Comparison of ENCODE assay signal across 1 cellular context in the genomic region with DNA sequence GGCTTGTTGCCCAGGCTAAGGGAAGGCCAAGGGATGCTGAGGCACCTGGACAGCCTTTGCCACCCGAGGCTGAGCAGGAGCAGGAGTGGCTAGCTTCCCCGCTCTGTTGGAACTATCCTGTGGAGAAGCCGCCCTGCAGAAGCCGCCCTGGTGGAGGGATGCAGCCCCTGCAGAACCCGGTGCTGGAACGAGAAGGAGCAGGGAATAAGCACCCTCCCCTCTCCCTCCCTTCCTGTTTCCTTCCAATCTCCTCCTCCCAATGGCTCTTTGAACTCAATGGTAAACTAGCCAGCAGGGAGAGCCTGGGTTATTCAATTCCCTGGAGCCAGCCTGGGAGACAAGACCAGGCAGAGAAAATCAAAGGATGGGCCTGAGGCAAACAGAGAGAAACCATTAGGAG.
TF ChIP-seq lines count a peak whose summit lies in the region.

No MANE protein-coding gene starts in this region.

TF ChIP-seq in HepG2, 621 proteins besides CTCF, POLR2A, EP300 and RAD21:
- TF ChIP-seq, protein P1, sequence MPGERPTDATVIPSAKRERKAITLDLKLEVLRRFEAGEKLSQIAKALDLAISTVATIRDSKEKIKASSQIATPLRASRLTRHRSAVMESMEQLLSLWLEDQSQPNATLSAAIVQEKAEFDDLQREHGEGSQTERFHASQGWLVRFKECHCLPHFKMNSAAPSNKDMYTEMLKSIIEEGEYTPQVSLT (CRISPR knock-in tag; IDR thresholded peaks at IDR 0.05; ENCODE audit: borderline replicate concordance, low read depth) = no peak
- TF ChIP-seq ZNF761 (CRISPR knock-in tag; conservative IDR thresholded peaks at IDR 0.05) = no peak
- TF ChIP-seq, protein P2, sequence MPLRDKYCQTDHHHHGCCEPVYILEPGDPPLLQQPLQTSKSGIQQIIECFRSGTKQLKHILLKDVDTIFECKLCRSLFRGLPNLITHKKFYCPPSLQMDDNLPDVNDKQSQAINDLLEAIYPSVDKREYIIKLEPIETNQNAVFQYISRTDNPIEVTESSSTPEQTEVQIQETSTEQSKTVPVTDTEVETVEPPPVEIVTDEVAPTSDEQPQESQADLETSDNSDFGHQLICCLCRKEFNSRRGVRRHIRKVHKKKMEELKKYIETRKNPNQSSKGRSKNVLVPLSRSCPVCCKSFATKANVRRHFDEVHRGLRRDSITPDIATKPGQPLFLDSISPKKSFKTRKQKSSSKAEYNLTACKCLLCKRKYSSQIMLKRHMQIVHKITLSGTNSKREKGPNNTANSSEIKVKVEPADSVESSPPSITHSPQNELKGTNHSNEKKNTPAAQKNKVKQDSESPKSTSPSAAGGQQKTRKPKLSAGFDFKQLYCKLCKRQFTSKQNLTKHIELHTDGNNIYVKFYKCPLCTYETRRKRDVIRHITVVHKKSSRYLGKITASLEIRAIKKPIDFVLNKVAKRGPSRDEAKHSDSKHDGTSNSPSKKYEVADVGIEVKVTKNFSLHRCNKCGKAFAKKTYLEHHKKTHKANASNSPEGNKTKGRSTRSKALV (CRISPR knock-in tag; IDR thresholded peaks at IDR 0.05) = no peak
- TF ChIP-seq, protein P3, sequence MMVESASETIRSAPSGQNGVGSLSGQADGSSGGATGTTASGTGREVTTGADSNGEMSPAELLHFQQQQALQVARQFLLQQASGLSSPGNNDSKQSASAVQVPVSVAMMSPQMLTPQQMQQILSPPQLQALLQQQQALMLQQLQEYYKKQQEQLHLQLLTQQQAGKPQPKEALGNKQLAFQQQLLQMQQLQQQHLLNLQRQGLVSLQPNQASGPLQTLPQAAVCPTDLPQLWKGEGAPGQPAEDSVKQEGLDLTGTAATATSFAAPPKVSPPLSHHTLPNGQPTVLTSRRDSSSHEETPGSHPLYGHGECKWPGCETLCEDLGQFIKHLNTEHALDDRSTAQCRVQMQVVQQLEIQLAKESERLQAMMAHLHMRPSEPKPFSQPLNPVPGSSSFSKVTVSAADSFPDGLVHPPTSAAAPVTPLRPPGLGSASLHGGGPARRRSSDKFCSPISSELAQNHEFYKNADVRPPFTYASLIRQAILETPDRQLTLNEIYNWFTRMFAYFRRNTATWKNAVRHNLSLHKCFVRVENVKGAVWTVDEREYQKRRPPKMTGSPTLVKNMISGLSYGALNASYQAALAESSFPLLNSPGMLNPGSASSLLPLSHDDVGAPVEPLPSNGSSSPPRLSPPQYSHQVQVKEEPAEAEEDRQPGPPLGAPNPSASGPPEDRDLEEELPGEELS (CRISPR knock-in tag; IDR thresholded peaks at IDR 0.05) = 0 out of 2 replicates have a peak, but pooled peaks have one; percentile 13
- no peak for TF ChIP-seq GFI1 (CRISPR knock-in tag; IDR thresholded peaks at IDR 0.05; ENCODE audit: borderline replicate concordance)
- TF ChIP-seq ETV5 (CRISPR knock-in tag; IDR thresholded peaks at IDR 0.05; ENCODE audit: borderline replicate concordance) = peak; percentile 22; the same call in 1 of the 2 replicates
- TF ChIP-seq THYN1 (CRISPR knock-in tag; IDR thresholded peaks at IDR 0.05; ENCODE audit: borderline replicate concordance, low read depth) = no peak
- TF ChIP-seq ZNF20 (CRISPR knock-in tag; IDR thresholded peaks at IDR 0.05) = no peak
- no peak for TF ChIP-seq KLF6 (CRISPR knock-in tag; IDR thresholded peaks at IDR 0.05)
- TF ChIP-seq GABPA (IDR thresholded peaks at IDR 0.05; ENCODE audit: low read depth, low read length) = no peak
- peak; percentile 41; the same call in 1 of the 2 replicates for TF ChIP-seq GABPA (CRISPR knock-in tag; IDR thresholded peaks at IDR 0.05; ENCODE audit: low read depth)
- TF ChIP-seq, protein P4, sequence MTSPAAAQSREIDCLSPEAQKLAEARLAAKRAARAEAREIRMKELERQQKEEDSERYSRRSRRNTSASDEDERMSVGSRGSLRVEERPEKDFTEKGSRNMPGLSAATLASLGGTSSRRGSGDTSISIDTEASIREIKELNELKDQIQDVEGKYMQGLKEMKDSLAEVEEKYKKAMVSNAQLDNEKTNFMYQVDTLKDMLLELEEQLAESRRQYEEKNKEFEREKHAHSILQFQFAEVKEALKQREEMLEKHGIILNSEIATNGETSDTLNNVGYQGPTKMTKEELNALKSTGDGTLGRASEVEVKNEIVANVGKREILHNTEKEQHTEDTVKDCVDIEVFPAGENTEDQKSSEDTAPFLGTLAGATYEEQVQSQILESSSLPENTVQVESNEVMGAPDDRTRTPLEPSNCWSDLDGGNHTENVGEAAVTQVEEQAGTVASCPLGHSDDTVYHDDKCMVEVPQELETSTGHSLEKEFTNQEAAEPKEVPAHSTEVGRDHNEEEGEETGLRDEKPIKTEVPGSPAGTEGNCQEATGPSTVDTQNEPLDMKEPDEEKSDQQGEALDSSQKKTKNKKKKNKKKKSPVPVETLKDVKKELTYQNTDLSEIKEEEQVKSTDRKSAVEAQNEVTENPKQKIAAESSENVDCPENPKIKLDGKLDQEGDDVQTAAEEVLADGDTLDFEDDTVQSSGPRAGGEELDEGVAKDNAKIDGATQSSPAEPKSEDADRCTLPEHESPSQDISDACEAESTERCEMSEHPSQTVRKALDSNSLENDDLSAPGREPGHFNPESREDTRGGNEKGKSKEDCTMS (CRISPR knock-in tag; conservative IDR thresholded peaks at IDR 0.05) = no peak
- TF ChIP-seq MAZ (IDR thresholded peaks at IDR 0.05; ENCODE audit: borderline replicate concordance, low read depth, low read length) = 0 out of 2 replicates have a peak, but pooled peaks have one; percentile 27
- no peak for TF ChIP-seq MAZ (CRISPR knock-in tag; IDR thresholded peaks at IDR 0.05; ENCODE audit: low read depth)
- no peak for TF ChIP-seq ARID2 (CRISPR knock-in tag; IDR thresholded peaks at IDR 0.05; ENCODE audit: borderline replicate concordance)
- no peak for TF ChIP-seq ZFP36 (IDR thresholded peaks at IDR 0.05; ENCODE audit: borderline replicate concordance, low read depth, low read length, partially characterized antibody)
- no peak for TF ChIP-seq CAMTA2 (CRISPR knock-in tag; IDR thresholded peaks at IDR 0.05; ENCODE audit: borderline replicate concordance)
- TF ChIP-seq, protein P5, sequence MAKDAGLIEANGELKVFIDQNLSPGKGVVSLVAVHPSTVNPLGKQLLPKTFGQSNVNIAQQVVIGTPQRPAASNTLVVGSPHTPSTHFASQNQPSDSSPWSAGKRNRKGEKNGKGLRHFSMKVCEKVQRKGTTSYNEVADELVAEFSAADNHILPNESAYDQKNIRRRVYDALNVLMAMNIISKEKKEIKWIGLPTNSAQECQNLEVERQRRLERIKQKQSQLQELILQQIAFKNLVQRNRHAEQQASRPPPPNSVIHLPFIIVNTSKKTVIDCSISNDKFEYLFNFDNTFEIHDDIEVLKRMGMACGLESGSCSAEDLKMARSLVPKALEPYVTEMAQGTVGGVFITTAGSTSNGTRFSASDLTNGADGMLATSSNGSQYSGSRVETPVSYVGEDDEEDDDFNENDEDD (CRISPR knock-in tag; IDR thresholded peaks at IDR 0.05; ENCODE audit: borderline replicate concordance) = 0 out of 2 replicates have a peak, but pooled peaks have one; percentile 17
- TF ChIP-seq ZNF484 (CRISPR knock-in tag; IDR thresholded peaks at IDR 0.05; ENCODE audit: borderline replicate concordance, low read depth) = no peak
- no peak for TF ChIP-seq ZNF343 (CRISPR knock-in tag; IDR thresholded peaks at IDR 0.05)
- TF ChIP-seq NONO (IDR thresholded peaks at IDR 0.05) = no peak
- no peak for TF ChIP-seq NONO (CRISPR knock-in tag; conservative IDR thresholded peaks at IDR 0.05)
- TF ChIP-seq STAG1 (CRISPR knock-in tag; IDR thresholded peaks at IDR 0.05) = peak; percentile 16; the same call in 1 of the 2 replicates
- TF ChIP-seq ZNF75D (CRISPR knock-in tag; IDR thresholded peaks at IDR 0.05; ENCODE audit: borderline replicate concordance) = no peak
- no peak for TF ChIP-seq ZNF563 (CRISPR knock-in tag; IDR thresholded peaks at IDR 0.05)
- no peak for TF ChIP-seq PPARG (CRISPR knock-in tag; conservative IDR thresholded peaks at IDR 0.05)
- TF ChIP-seq ZNF367 (CRISPR knock-in tag; IDR thresholded peaks at IDR 0.05; ENCODE audit: borderline replicate concordance) = no peak
- TF ChIP-seq, protein P6, sequence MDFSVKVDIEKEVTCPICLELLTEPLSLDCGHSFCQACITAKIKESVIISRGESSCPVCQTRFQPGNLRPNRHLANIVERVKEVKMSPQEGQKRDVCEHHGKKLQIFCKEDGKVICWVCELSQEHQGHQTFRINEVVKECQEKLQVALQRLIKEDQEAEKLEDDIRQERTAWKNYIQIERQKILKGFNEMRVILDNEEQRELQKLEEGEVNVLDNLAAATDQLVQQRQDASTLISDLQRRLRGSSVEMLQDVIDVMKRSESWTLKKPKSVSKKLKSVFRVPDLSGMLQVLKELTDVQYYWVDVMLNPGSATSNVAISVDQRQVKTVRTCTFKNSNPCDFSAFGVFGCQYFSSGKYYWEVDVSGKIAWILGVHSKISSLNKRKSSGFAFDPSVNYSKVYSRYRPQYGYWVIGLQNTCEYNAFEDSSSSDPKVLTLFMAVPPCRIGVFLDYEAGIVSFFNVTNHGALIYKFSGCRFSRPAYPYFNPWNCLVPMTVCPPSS (IDR thresholded peaks at IDR 0.05) = no peak
- TF ChIP-seq RELA (CRISPR knock-in tag; IDR thresholded peaks at IDR 0.05) = no peak
- no peak for TF ChIP-seq ADNP (CRISPR knock-in tag; IDR thresholded peaks at IDR 0.05)
- no peak for TF ChIP-seq ZNF879 (CRISPR knock-in tag; IDR thresholded peaks at IDR 0.05)
- TF ChIP-seq ZMYM4 (CRISPR knock-in tag; IDR thresholded peaks at IDR 0.05) = 0 out of 2 replicates have a peak, but pooled peaks have one; percentile 15
- TF ChIP-seq RFX1 (IDR thresholded peaks at IDR 0.05) = no peak
- TF ChIP-seq, protein P7, sequence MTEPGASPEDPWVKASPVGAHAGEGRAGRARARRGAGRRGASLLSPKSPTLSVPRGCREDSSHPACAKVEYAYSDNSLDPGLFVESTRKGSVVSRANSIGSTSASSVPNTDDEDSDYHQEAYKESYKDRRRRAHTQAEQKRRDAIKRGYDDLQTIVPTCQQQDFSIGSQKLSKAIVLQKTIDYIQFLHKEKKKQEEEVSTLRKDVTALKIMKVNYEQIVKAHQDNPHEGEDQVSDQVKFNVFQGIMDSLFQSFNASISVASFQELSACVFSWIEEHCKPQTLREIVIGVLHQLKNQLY (CRISPR knock-in tag; IDR thresholded peaks at IDR 0.05) = no peak
- no peak for TF ChIP-seq ZNF839 (CRISPR knock-in tag; IDR thresholded peaks at IDR 0.05; ENCODE audit: borderline replicate concordance)
